In the genomic region with DNA sequence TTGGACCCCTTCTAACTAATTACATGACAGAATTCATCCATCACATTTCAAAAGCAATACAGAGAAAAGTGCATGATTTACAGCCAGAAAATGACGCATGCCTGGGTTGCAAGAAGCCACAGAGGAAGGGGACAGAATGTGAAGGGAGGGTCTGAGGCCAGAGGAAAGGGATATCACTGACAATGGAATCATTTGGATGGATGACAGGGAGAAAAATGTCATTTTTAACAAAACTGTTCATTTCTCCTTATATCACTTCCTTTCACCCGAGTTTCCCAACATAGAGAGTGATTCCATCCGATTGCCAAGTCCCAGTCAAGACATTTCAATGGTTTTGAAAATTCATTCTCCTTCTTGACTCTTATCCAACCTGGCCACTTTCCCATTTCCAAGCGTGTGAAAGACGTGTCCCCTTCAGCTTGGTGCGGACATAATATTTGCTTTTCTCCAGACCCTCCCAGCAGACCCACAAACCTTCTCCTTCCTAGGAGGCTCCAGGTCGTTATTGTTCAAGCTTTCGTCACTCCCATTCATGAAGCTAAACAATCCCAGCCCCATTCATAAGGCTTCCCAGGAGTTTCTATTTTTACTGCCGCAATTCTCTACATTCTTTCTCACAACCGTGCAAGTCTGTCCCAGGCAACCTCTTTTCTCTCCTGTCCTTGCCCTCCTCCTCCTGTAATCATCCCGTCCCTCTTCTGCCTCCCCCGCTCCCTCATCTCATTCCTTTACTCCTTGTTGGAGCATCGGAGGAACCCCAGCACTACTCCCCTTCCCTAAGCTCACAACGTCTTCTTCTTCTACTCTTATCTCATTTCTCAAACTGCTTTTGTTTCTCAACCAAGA, we compare ENCODE assay signal across 1 cellular context.
TF ChIP-seq lines count a peak whose summit lies in the region.

No MANE protein-coding gene starts in this region.

TF ChIP-seq in endothelial cell of umbilical vein, 7 proteins besides CTCF, POLR2A, EP300 and RAD21 (continued from another document):
- no peak for TF ChIP-seq EZH2 (IDR thresholded peaks at IDR 0.05; ENCODE audit: borderline replicate concordance, low read depth, low read length, severe bottlenecking)
- no peak for TF ChIP-seq JUN (IDR thresholded peaks at IDR 0.05; ENCODE audit: borderline replicate concordance, insufficient read depth, insufficient read length, low read depth)
- no peak for TF ChIP-seq GATA2 (IDR thresholded peaks at IDR 0.05; ENCODE audit: insufficient read depth, insufficient read length, low read depth, low read length)
- no peak for TF ChIP-seq POLR2AphosphoS5 (IDR thresholded peaks at IDR 0.05; ENCODE audit: insufficient read depth, low read depth, low read length)
TF ChIP-seq in endothelial cell of umbilical vein: peak in this region for 0.
